Comparison of ENCODE assay signal across 9 cellular contexts in genomic region chr6:45922728-45923351, GRCh38.
A peak's percentile ranks its signal among the peaks of the same experiment; 100 is the strongest.
DNase-seq lines count a peak whose midpoint lies in the region; ATAC-seq, FAIRE-seq and TF ChIP-seq lines count a peak whose summit lies in the region.
"Had no signal": no experiment of that assay in that cellular context is flagged by ENCODE, and none has a peak within 500 bp of the region (broad histone marks: within the 10 kb centered on the region; RNA-seq: fewer than 3 reads in every experiment).

No MANE protein-coding gene starts in this region.

- peak overlapping the region; percentile 71 for H3K9ac ChIP-seq in KMS-11
- no peak overlapping the region for H3K9ac ChIP-seq in K562 (ENCODE audit: insufficient read depth in 1 of 2, low read depth in 2 of 2, low read length in 2 of 2)
- H3K9ac ChIP-seq: BLaER1 treated with 17β-estradiol and CSF1 and Interleukin-3, amounts not matched to agents 10 nM and 100 nM had no signal

- peak; percentile 57 for FAIRE-seq in K562 (lab: Jason Lieb, UNC)

- no peak for TF ChIP-seq POLR2A in K562 (conservative IDR thresholded peaks at IDR 0.05)
- TF ChIP-seq POLR2A in spleen (IDR thresholded peaks at IDR 0.05) = no peak

- intact Hi-C loops in K562 (cut with micrococcal nuclease) = loop anchor here (1.0 to 10.0 kb wide), 4 partner anchors 278 to 1446 kb away; no protein-coding TSS in a partner anchor
- intact Hi-C loops in spleen (cut with DNase I; ENCODE audit: low total_unique reads) = loop anchor here (5.0 to 10.0 kb wide), 2 partner anchors 1266 to 1448 kb away; no protein-coding TSS in a partner anchor

- no peak for TF ChIP-seq EP300 in K562 (IDR thresholded peaks at IDR 0.05; ENCODE audit: low read length)

- BruUV-seq in K562 (replicated peaks; lab: Mats Ljungman, UMichigan) = no TSS peak

- H3K27ac ChIP-seq in KMS-11 (peak overlapping the region; percentile 94), K562 (ENCODE audit: extremely low read depth, low read depth, low read length) (no peak overlapping the region), spleen (peak overlapping the region in 4 of 8 donors; percentile 3 to 41 (median 25))
- H3K27ac ChIP-seq: BLaER1 treated with 17β-estradiol and CSF1 and Interleukin-3, amounts not matched to agents 10 nM and 100 nM had no signal

- H3K4me3 ChIP-seq in KMS-11 (IDR thresholded peaks at IDR 0.05; ENCODE audit: insufficient read depth, low read depth, low read length) = no peak overlapping the region
- H3K4me3 ChIP-seq in K562 = no peak overlapping the region
- H3K4me3 ChIP-seq in spleen = no peak overlapping the region
- H3K4me3 ChIP-seq: BLaER1 treated with 17β-estradiol and CSF1 and Interleukin-3, amounts not matched to agents 10 nM and 100 nM had no signal

- in situ Hi-C loops in K562 (cut with MboI) = loop anchor here (10.0 kb wide), 1 partner anchor 1268 kb away; no protein-coding TSS in a partner anchor

- peak; percentile 86 for ATAC-seq in K562
- ATAC-seq in HG03571 (IDR thresholded peaks at IDR 0.05; ENCODE audit: unreplicated experiment) = no peak

- CTCF ChIA-PET in K562 (lab: Yijun Ruan, JAX; ENCODE audit: low intra/inter-chr PET ratio) = interaction anchor here (0.7 to 2.1 kb wide), 5 partner anchors 101 to 1492 kb away, joined by 3 to 19 read pairs (median 5); no protein-coding TSS in a partner anchor

- H2AFZ ChIP-seq in KMS-11 (ENCODE audit: low read depth) (peak overlapping the region; percentile 35; the same call in 1 of the 2 replicates), K562 (ENCODE audit: low read depth, low read length) (peak overlapping the region; percentile 20; the same call in 1 of the 2 replicates)

- H3K9me1 ChIP-seq in K562 (ENCODE audit: control insufficient read depth, insufficient read depth, low read length) = no peaks in the 10 kb centered on the region

- TF ChIP-seq RAD21 in K562 (CRISPR knock-in tag; conservative IDR thresholded peaks at IDR 0.05 in 1 of 2, IDR thresholded peaks at IDR 0.05 in 1 of 2) = peak; percentile 87 to 93

- TF ChIP-seq CTCF in KMS-11 (conservative IDR thresholded peaks at IDR 0.05; ENCODE audit: low read depth, low read length) = peak; percentile 92
- TF ChIP-seq CTCF in K562 (IDR thresholded peaks at IDR 0.05 in 2 of 3, conservative IDR thresholded peaks at IDR 0.05 in 1 of 3; ENCODE audit: insufficient read depth in 2 of 3, low read depth in 1 of 3, low read length in 3 of 3) = peak; percentile 69 to 91 (median 80)
- TF ChIP-seq CTCF in spleen (IDR thresholded peaks at IDR 0.05 in 8 of 11, conservative IDR thresholded peaks at IDR 0.05 in 3 of 11) = peak; percentile 16 to 78 (median 54)

- H4K20me1 ChIP-seq in KMS-11 (ENCODE audit: insufficient read depth) (no peaks in the 10 kb centered on the region), K562 (replicated peaks; ENCODE audit: control insufficient read depth, insufficient read depth, low read length) (no peaks in the 10 kb centered on the region)
- H4K20me1 ChIP-seq: BLaER1 treated with 17β-estradiol and CSF1 and Interleukin-3, amounts not matched to agents 10 nM and 100 nM had no signal

- POLR2A ChIA-PET in K562 (lab: Yijun Ruan, JAX) = interaction anchor here (0.7 kb wide), 1 partner anchor 9 kb away, joined by 3 read pairs; no protein-coding TSS in a partner anchor

- H3K9me3 ChIP-seq in K562 (replicated peaks; ENCODE audit: control insufficient read depth, insufficient read depth, low read depth, low read length) = no peaks in the 10 kb centered on the region
- H3K9me3 ChIP-seq in spleen = no peaks in the 10 kb centered on the region
- H3K9me3 ChIP-seq: BLaER1 treated with 17β-estradiol and CSF1 and Interleukin-3, amounts not matched to agents 10 nM and 100 nM had no signal

- H3K79me2 ChIP-seq in KMS-11 (ENCODE audit: insufficient read depth, low read depth) (no peaks in the 10 kb centered on the region), K562 (ENCODE audit: control insufficient read depth, insufficient read depth, low read length) (no peaks in the 10 kb centered on the region)

- H3K4me2 ChIP-seq in KMS-11 (peak overlapping the region; percentile 100), K562 (ENCODE audit: insufficient read depth, low read length) (no peak overlapping the region)
- H3K4me2 ChIP-seq: BLaER1 treated with 17β-estradiol and CSF1 and Interleukin-3, amounts not matched to agents 10 nM and 100 nM had no signal

- 1% methylated on average over 11 of the region's 11 CpGs for WGBS in K562 (ENCODE audit: insufficient coverage, low coverage, missing lambda C conversion rate)
- WGBS in spleen, 5 donors = 27 to 35% (median 28%) methylated on average over 11 of the region's 11 CpGs

- H3K36me3 ChIP-seq in KMS-11 (ENCODE audit: insufficient read depth) (no peaks in the 10 kb centered on the region), K562 (ENCODE audit: control insufficient read depth, insufficient read depth, low read length) (no peaks in the 10 kb centered on the region), spleen (no peaks in the 10 kb centered on the region)
- H3K36me3 ChIP-seq: BLaER1 treated with 17β-estradiol and CSF1 and Interleukin-3, amounts not matched to agents 10 nM and 100 nM had no signal

- DNase-seq in NCI-H1436 (lab: John Stamatoyannopoulos, UW) = peak; percentile 65
- no peak for DNase-seq in NCI-H1436 treated with DMSO at 0.1 percent for 48 hours (lab: John Stamatoyannopoulos, UW)
- DNase-seq in T-helper 2 cell = peak in 4 of 5 experiments; percentile 10 to 87 (median 24)
- DNase-seq in K562 (ENCODE audit: extremely low read depth in 1 of 4, low spot score in 3 of 4) = peak; percentile 42 to 62 (median 46)
- DNase-seq in iPS-NIHi11 (ENCODE audit: low spot score) = peak; percentile 68
- peak; percentile 85 for DNase-seq in spleen

- H3K27me3 ChIP-seq in KMS-11 (ENCODE audit: insufficient read depth, low read depth) (no peaks in the 10 kb centered on the region), K562 (ENCODE audit: control insufficient read depth in 2 of 2, insufficient read depth in 2 of 2, low read length in 2 of 2) (no peaks in the 10 kb centered on the region; a peak in 1 of 5 replicates), spleen (replicated peaks in 1 of 7) (peaks cover 0 to 3% (median 0%) of the 10 kb centered on the region in 7 donors)
- H3K27me3 ChIP-seq: BLaER1 treated with 17β-estradiol and CSF1 and Interleukin-3, amounts not matched to agents 10 nM and 100 nM had no signal

- peaks cover 73% of the 10 kb centered on the region for H3K4me1 ChIP-seq in KMS-11 (ENCODE audit: low read depth, poor library complexity, severe bottlenecking)
- no peaks in the 10 kb centered on the region for H3K4me1 ChIP-seq in K562 (replicated peaks in 1 of 2; ENCODE audit: control insufficient read depth in 2 of 2, insufficient read depth in 2 of 2, low read length in 2 of 2)
- H3K4me1 ChIP-seq in spleen = peaks cover 0 to 21% (median 8%) of the 10 kb centered on the region in 6 donors
- H3K4me1 ChIP-seq: BLaER1 treated with 17β-estradiol and CSF1 and Interleukin-3, amounts not matched to agents 10 nM and 100 nM had no signal

TF ChIP-seq in K562, 482 proteins besides CTCF, POLR2A, EP300 and RAD21 (continues in another document):
- TF ChIP-seq ELF4 (CRISPR knock-in tag; IDR thresholded peaks at IDR 0.05) = 0 out of 2 replicates have a peak, but pooled peaks have one; percentile 19
- peak; percentile 91 for TF ChIP-seq DEAF1 (CRISPR knock-in tag; IDR thresholded peaks at IDR 0.05)
- TF ChIP-seq SAFB (IDR thresholded peaks at IDR 0.05; ENCODE audit: borderline replicate concordance, low read depth, low read length) = no peak
- TF ChIP-seq SMARCA4 (IDR thresholded peaks at IDR 0.05) = no peak
- no peak for TF ChIP-seq FOXK1 (CRISPR knock-in tag; IDR thresholded peaks at IDR 0.05; ENCODE audit: borderline replicate concordance)
- TF ChIP-seq FOXK2 (conservative IDR thresholded peaks at IDR 0.05 in 1 of 2, IDR thresholded peaks at IDR 0.05 in 1 of 2; ENCODE audit: low read depth in 2 of 2) = no peak
- no peak for TF ChIP-seq HOXB6 (CRISPR knock-in tag; IDR thresholded peaks at IDR 0.05; ENCODE audit: borderline replicate concordance)
- TF ChIP-seq STAG1 (CRISPR knock-in tag; IDR thresholded peaks at IDR 0.05; ENCODE audit: borderline replicate concordance) = peak; percentile 97
- TF ChIP-seq C11orf30 (IDR thresholded peaks at IDR 0.05; ENCODE audit: low read depth) = peak; percentile 64; the same call in 1 of the 2 replicates
- peak; percentile 80 for TF ChIP-seq RBM39 (optimal IDR thresholded peaks at IDR 0.05; ENCODE audit: low read depth, low read length)
- no peak for TF ChIP-seq FUS (optimal IDR thresholded peaks at IDR 0.05; ENCODE audit: low read depth, low read length)
- no peak for TF ChIP-seq SMARCE1 (IDR thresholded peaks at IDR 0.05)
- peak; percentile 69 for TF ChIP-seq MAFK (IDR thresholded peaks at IDR 0.05; ENCODE audit: low read length)
- TF ChIP-seq ZNF3 (CRISPR knock-in tag; IDR thresholded peaks at IDR 0.05) = no peak
- peak; percentile 61; the same call in 1 of the 2 replicates for TF ChIP-seq CC2D1A (IDR thresholded peaks at IDR 0.05)
- peak; percentile 79 for TF ChIP-seq SMC3 (conservative IDR thresholded peaks at IDR 0.05; ENCODE audit: insufficient read depth, low read depth, low read length)
- TF ChIP-seq SIRT6 (IDR thresholded peaks at IDR 0.05; ENCODE audit: low read depth, low read length) = no peak
- TF ChIP-seq ZC3H8 (IDR thresholded peaks at IDR 0.05) = no peak
